In genomic region chr15:101501703-101502373, GRCh38 we compare ENCODE assay signal across 8 cellular contexts. TPM values are rescaled to one million over a fixed set of nuclear protein-coding genes. Genes with fewer than 3 reads are reported as not detected.
DNase-seq lines count a peak whose midpoint lies in the region; ATAC-seq and TF ChIP-seq lines count a peak whose summit lies in the region.

No MANE protein-coding gene starts in this region.

- peaks cover 35% of the 10 kb centered on the region for H3K4me1 ChIP-seq in suprapubic skin

- H3K4me1 Mint-ChIP-seq in WTC11 (peaks cover 13% of the 10 kb centered on the region), naive B cell (peaks cover 14 to 30% (median 24%) of the 10 kb centered on the region in 3 donors)

- H3K9me3 Mint-ChIP-seq in WTC11: no peaks in the 10 kb centered on the region
- no peaks in the 10 kb centered on the region for H3K9me3 Mint-ChIP-seq in naive B cell

- H3K4me3 Mint-ChIP-seq in WTC11: no peak overlapping the region
- H3K4me3 Mint-ChIP-seq in naive B cell: peak overlapping the region; percentile 30 to 90 (median 74)

- intact Hi-C loops in dorsolateral prefrontal cortex (cut with DNase I): loop anchor here in 1 of 2 donors (5.0 kb wide), 1 partner anchor 75 kb away; no protein-coding TSS in a partner anchor

- H3K27me3 Mint-ChIP-seq in WTC11 (ENCODE audit: low read depth) (no peaks in the 10 kb centered on the region; the same call in 1 of the 2 replicates), naive B cell (peaks cover 32 to 64% (median 49%) of the 10 kb centered on the region in 3 donors)

- no peak for TF ChIP-seq EP300 in suprapubic skin (IDR thresholded peaks at IDR 0.05)

- H3K9me3 ChIP-seq in suprapubic skin: no peaks in the 10 kb centered on the region

- CTCF ChIA-PET in WTC11 (lab: Charles Lee): interaction anchor here (0.6 to 2.2 kb wide), 26 partner anchors 9 to 226 kb away, joined by 3 to 19 read pairs (median 4); partner anchors contain the start of gene SNRPA1

- no peaks in the 10 kb centered on the region for H3K36me3 ChIP-seq in suprapubic skin

- TF ChIP-seq CTCF in WTC11 (IDR thresholded peaks at IDR 0.05) (0 out of 2 replicates have a peak, but pooled peaks have one; percentile 27), dorsolateral prefrontal cortex (IDR thresholded peaks at IDR 0.05 in 54 of 56, conservative IDR thresholded peaks at IDR 0.05 in 2 of 56; ENCODE audit: low read depth in 1 of 56, partially characterized antibody in 56 of 56) (peak in 55 of 56 donors; percentile 15 to 78 (median 59)), suprapubic skin (IDR thresholded peaks at IDR 0.05) (peak; percentile 36 to 44)

- DNase-seq in NCI-H345 (lab: John Stamatoyannopoulos, UW) (peak; percentile 0), NCI-H345 treated with DMSO at 0.1 percent for 48 hours (lab: John Stamatoyannopoulos, UW; ENCODE audit: unreplicated experiment) (no peak), WTC11 (ENCODE audit: low spot score) (peak; percentile 66), dorsolateral prefrontal cortex (peak in 2 of 10 donors; percentile 53), naive B cell (peak; percentile 55), suprapubic skin (ENCODE audit: low spot score in 2 of 2) (peak in 1 of 2 donors; percentile 68), NCI-H1105 (lab: John Stamatoyannopoulos, UW) (no peak)

- WGBS in suprapubic skin: 28% methylated on average over 21 of the region's 23 CpGs

- H3K4me3 ChIP-seq in dorsolateral prefrontal cortex (peak overlapping the region in 21 of 59 donors; percentile 0 to 50 (median 22)), suprapubic skin (no peak overlapping the region)

- no peaks in the 10 kb centered on the region for H3K36me3 Mint-ChIP-seq in WTC11
- peaks cover 0 to 7% of the 10 kb centered on the region in 2 donors for H3K36me3 Mint-ChIP-seq in naive B cell

- POLR2A ChIA-PET in WTC11 (lab: Charles Lee): no interaction called here

- ATAC-seq in HG03378 (IDR thresholded peaks at IDR 0.05; ENCODE audit: unreplicated experiment) (peak; percentile 47), WTC11 (peak; percentile 91), naive B cell (ENCODE audit: low read depth in 2 of 2) (peak; percentile 67 to 92)

- no peaks in the 10 kb centered on the region for H3K27me3 ChIP-seq in dorsolateral prefrontal cortex
- H3K27me3 ChIP-seq in suprapubic skin: peaks cover 14% of the 10 kb centered on the region

- H3K27ac ChIP-seq in dorsolateral prefrontal cortex (peak overlapping the region in 35 of 59 donors; percentile 9 to 83 (median 59)), suprapubic skin (no peak overlapping the region)

- TF ChIP-seq POLR2A in suprapubic skin (IDR thresholded peaks at IDR 0.05): no peak

- H3K27ac Mint-ChIP-seq in WTC11: no peak overlapping the region
- H3K27ac Mint-ChIP-seq in naive B cell: peak overlapping the region in 1 of 6 donors; percentile 61

TF ChIP-seq in WTC11, 78 proteins besides CTCF, POLR2A, EP300 and RAD21:
- TF ChIP-seq ZNF423 (CRISPR knock-in tag; IDR thresholded peaks at IDR 0.05) (peak; percentile 85), KAT7 (CRISPR knock-in tag; IDR thresholded peaks at IDR 0.05; ENCODE audit: borderline replicate concordance) (no peak)

RNA-seq across cellular contexts. Expression of gene PCSK6, which starts 12.3 kb away (rescaled TPM):
- total RNA-seq in WTC11 (2021): 2.9 to 3.8 TPM (median 3.8 TPM) in 3 replicates
- total RNA-seq in dorsolateral prefrontal cortex: 100 to 1,000 TPM in 22 of 120 experiments, 10 to 100 TPM in 98; 15.2 to 217 (median 52.8) TPM
- 1 to 10 TPM in 1 of 6 donors, under 1 TPM in 4, not detected in 1; 0.78 to 1.4 (median 0.96) TPM for polyA plus RNA-seq in naive B cell (ENCODE audit: low read depth in 6 of 6)
- 10 to 100 TPM; 12.9 to 31.5 (median 23.7) TPM for total RNA-seq in suprapubic skin

Comparison
In these comparisons a context has a peak if more than half of its experiments do, and no peak if none do; other contexts are left out.
1. DNase-seq: peak in NCI-H345 (single experiment), WTC11 (single experiment) and naive B cell (single experiment); none in NCI-H345 treated with DMSO at 0.1 percent for 48 hours (single experiment) and NCI-H1105 (single experiment).
2. Peak in every context shown above with its lines, with median percentiles within 50 percentile points of each other: ATAC-seq and CTCF ChIP-seq.